In the genomic region with DNA sequence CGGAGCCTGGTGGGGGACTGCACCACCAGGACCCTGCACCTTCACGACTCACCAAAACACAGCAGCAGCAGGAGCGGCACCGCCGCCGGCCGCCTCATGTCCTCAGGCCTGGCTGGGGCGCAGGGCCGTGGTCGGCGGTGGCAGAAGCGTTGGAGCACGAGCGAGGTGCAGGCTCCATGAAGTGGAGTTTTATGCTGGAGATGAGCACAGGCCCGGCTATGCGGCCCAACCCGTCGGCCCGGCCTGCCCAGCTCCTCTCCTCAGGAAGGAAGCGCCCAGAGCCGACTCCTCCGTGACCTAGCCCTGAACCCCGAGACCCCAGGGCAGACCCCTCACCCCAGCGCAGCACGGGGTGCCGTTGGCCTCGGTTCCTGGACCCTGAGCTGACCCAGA, we compare ENCODE assay signal across 10 cellular contexts. TPM values are rescaled to one million over a fixed set of nuclear protein-coding genes. Genes with fewer than 3 reads are reported as not detected.
DNase-seq lines count a peak whose midpoint lies in the region; ATAC-seq, FAIRE-seq and TF ChIP-seq lines count a peak whose summit lies in the region.
"Had no signal": no experiment of that assay in that cellular context is flagged by ENCODE, and none has a peak within 500 bp of the region (broad histone marks: within the 10 kb centered on the region; RNA-seq: fewer than 3 reads in every experiment).

Gene PRSS27 (minus strand): TSS at position 162 of the 393 bp plus-strand sequence. CDS start 64 bp downstream, at position 98.

- no peak for ATAC-seq in stimulated activated naive CD8-positive, alpha-beta T cell treated with anti-CD3 and anti-CD28 coated beads, Interleukin-15, Interleukin-2, amounts not matched to agents 100 U/mL and 50 U/mL, for 24 hours
- ATAC-seq in aorta (ENCODE audit: low FRiP score) (no peak), HG02610 (IDR thresholded peaks at IDR 0.05; ENCODE audit: unreplicated experiment) (no peak), HG02623 (IDR thresholded peaks at IDR 0.05; ENCODE audit: unreplicated experiment) (no peak)

- H3K4me1 ChIP-seq in mucosa of rectum (ENCODE audit: control insufficient read depth in 2 of 2, insufficient read depth in 2 of 2, low read length in 2 of 2) (peaks cover 9 to 16% of the 10 kb centered on the region in 2 donors), aorta (ENCODE audit: control insufficient read depth in 1 of 2, insufficient read depth in 2 of 2, low read length in 2 of 2) (no peaks in the 10 kb centered on the region)

- H3K4me3 Mint-ChIP-seq in stimulated activated naive CD8-positive, alpha-beta T cell treated with anti-CD3 and anti-CD28 coated beads, Interleukin-15, Interleukin-2, amounts not matched to agents 100 ng/mL and 50 ng/mL, for 24 hours: peak within 1 kb of the TSS; percentile 82

- H3K27me3 Mint-ChIP-seq in stimulated activated naive CD8-positive, alpha-beta T cell treated with anti-CD3 and anti-CD28 coated beads, Interleukin-15, Interleukin-2, amounts not matched to agents 100 ng/mL and 50 ng/mL, for 24 hours: peaks cover 10% of the 10 kb centered on the region

- H3K9me3 ChIP-seq in mucosa of rectum (ENCODE audit: control insufficient read depth in 2 of 2, low read length in 2 of 2) (no peaks in the 10 kb centered on the region), aorta (ENCODE audit: control insufficient read depth, low read length) (no peaks in the 10 kb centered on the region)

- H3K4me1 Mint-ChIP-seq in stimulated activated naive CD8-positive, alpha-beta T cell treated with anti-CD3 and anti-CD28 coated beads, Interleukin-15, Interleukin-2, amounts not matched to agents 100 ng/mL and 50 ng/mL, for 24 hours (ENCODE audit: low read depth): peaks cover 1% of the 10 kb centered on the region

- WGBS in aorta, 2 donors: 92 to 94% methylated on average over 27 of the region's 27 CpGs

- H3K27me3 ChIP-seq in bronchial epithelial cell (ENCODE audit: control insufficient read depth, insufficient read depth, low read length) (no peaks in the 10 kb centered on the region), mucosa of rectum (ENCODE audit: control insufficient read depth in 2 of 2, insufficient read depth in 2 of 2, low read length in 2 of 2) (peaks cover 0 to 3% of the 10 kb centered on the region in 2 donors), aorta (ENCODE audit: control insufficient read depth in 1 of 2, insufficient read depth in 2 of 2, low read length in 1 of 2) (no peaks in the 10 kb centered on the region)

- peak within 1 kb of the TSS; percentile 49 for H3K27ac Mint-ChIP-seq in stimulated activated naive CD8-positive, alpha-beta T cell treated with anti-CD3 and anti-CD28 coated beads, Interleukin-15, Interleukin-2, amounts not matched to agents 100 ng/mL and 50 ng/mL, for 24 hours

- intact Hi-C loops in aorta (cut with DNase I): no loop called here

- no peaks in the 10 kb centered on the region for H3K9me3 Mint-ChIP-seq in stimulated activated naive CD8-positive, alpha-beta T cell treated with anti-CD3 and anti-CD28 coated beads, Interleukin-15, Interleukin-2, amounts not matched to agents 100 ng/mL and 50 ng/mL, for 24 hours

- TF ChIP-seq CTCF in bronchial epithelial cell (IDR thresholded peaks at IDR 0.05; ENCODE audit: insufficient read depth, low read length, severe bottlenecking): no peak

- H3K27ac ChIP-seq in mucosa of rectum (ENCODE audit: low read depth in 2 of 2, low read length in 2 of 2) (peak within 1 kb of the TSS; percentile 72 to 82), aorta (ENCODE audit: low read depth in 1 of 2, low read length in 2 of 2) (no peak within 1 kb of the TSS)

- no peaks in the 10 kb centered on the region for H3K36me3 Mint-ChIP-seq in stimulated activated naive CD8-positive, alpha-beta T cell treated with anti-CD3 and anti-CD28 coated beads, Interleukin-15, Interleukin-2, amounts not matched to agents 100 ng/mL and 50 ng/mL, for 24 hours (ENCODE audit: low read depth)

- DNase-seq in stimulated activated naive CD8-positive, alpha-beta T cell treated with anti-CD3 and anti-CD28 coated beads, Interleukin-15, Interleukin-2, amounts not matched to agents 100 U/mL and 50 U/mL, for 24 hours: no peak
- DNase-seq in bronchial epithelial cell (ENCODE audit: low read depth) (no peak), aorta (no peak), NCI-H524 treated with DMSO at 0.1 percent for 48 hours (lab: John Stamatoyannopoulos, UW) (no peak)
- DNase-seq: cortex of kidney, NCI-H1694 treated with DMSO at 0.1 percent for 48 hours had no signal

- no peak for FAIRE-seq in bronchial epithelial cell (lab: Jason Lieb, UNC)

- H3K36me3 ChIP-seq in bronchial epithelial cell (ENCODE audit: control insufficient read depth, insufficient read depth, low read length): no peaks in the 10 kb centered on the region
- H3K36me3 ChIP-seq in mucosa of rectum (ENCODE audit: control insufficient read depth in 2 of 2, insufficient read depth in 2 of 2, low read length in 2 of 2): no peaks in the 10 kb centered on the region
- no peaks in the 10 kb centered on the region for H3K36me3 ChIP-seq in aorta (ENCODE audit: control insufficient read depth in 1 of 2, insufficient read depth in 2 of 2, low read length in 1 of 2)

- peak within 1 kb of the TSS in 1 of 2 donors; percentile 70 for H3K9ac ChIP-seq in mucosa of rectum (ENCODE audit: low read depth in 1 of 2, low read length in 2 of 2)

- H3K4me3 ChIP-seq in bronchial epithelial cell (ENCODE audit: low read depth, low read length) (peak within 1 kb of the TSS; percentile 55), mucosa of rectum (ENCODE audit: low read length in 2 of 2) (peak within 1 kb of the TSS; percentile 48 to 57), aorta (ENCODE audit: low read length in 2 of 2) (peak within 1 kb of the TSS; percentile 53 to 71)

RNA-seq across cellular contexts. Expression of gene PRSS27, which starts in this region (rescaled TPM):
- 1.3 and 4.5 TPM in 2 replicates for total RNA-seq in bronchial epithelial cell
- 1 to 10 TPM; 1.3 to 2.2 TPM for total RNA-seq in aorta
- 1 to 10 TPM; 1.4 to 1.6 TPM for polyA plus RNA-seq in aorta

Comparison
In these comparisons a context has a peak if more than half of its experiments do, and no peak if none do; other contexts are left out.
1. H3K27ac ChIP-seq: peak in mucosa of rectum (2 of 2); none in aorta (0 of 2).
2. Peak in every context shown above with its lines, with median percentiles within 50 percentile points of each other: H3K4me3 ChIP-seq.